Comparison of ENCODE assay signal across 8 cellular contexts in the genomic region with DNA sequence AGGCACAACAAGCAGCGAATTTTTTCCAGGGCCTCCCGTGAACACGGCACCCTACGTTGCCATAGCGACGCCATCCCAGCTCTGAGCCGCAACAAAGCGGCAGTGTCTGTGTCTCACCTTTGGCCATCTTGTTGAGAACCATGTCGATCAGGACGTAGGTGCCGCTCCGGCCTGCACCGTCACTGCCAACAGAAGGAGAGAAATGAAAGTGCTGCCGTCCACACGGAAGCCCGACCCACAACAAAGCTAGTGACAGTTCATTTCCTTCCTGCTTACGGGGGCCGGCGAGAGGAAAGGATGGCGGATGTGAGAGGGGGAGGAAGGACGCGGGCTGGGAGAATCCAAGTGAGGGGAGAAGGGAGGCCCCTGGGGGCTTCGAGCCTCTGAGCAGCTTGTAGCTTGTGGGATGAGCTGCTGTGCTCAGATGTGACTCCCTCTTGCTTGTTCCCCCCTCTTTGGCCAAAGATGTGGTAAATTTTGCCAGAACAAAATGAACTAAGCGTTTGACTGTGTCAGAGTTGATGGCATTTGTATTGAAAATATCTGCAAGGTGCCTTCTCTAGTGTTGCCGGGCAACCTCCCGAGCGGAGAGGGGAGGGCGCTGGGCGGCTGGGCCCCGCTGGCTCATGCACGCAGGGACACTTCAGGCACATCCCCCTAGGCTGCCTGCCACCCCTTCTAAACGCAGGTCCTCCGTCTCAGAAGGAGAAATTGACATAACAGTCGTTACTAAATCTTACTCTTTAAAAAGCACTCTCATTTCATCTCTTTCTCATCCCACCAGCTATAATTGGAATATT.
DNase-seq lines count a peak whose midpoint lies in the region; ATAC-seq, FAIRE-seq and TF ChIP-seq lines count a peak whose summit lies in the region.

No MANE protein-coding gene starts in this region.

- CTCF ChIA-PET in HepG2 (lab: Yijun Ruan, JAX; ENCODE audit: low intra/inter-chr PET ratio, low total read pairs): no interaction called here

- ATAC-seq in GM19043 (IDR thresholded peaks at IDR 0.05; ENCODE audit: low read depth, unreplicated experiment) (peak; percentile 89), HepG2 (peak; percentile 94), HG03025 (IDR thresholded peaks at IDR 0.05; ENCODE audit: low FRiP score, unreplicated experiment) (no peak)
- peak; percentile 65 to 75 for ATAC-seq in activated CD4-positive, CD25-positive, alpha-beta regulatory T cell treated with anti-CD3 and anti-CD28 coated beads, Interleukin-2, amount 50 U/mL, for 24 hours

- no peak overlapping the region for H2AFZ ChIP-seq in HepG2 (ENCODE audit: low read length)

- H3K27me3 ChIP-seq in HL-60 (ENCODE audit: insufficient read depth, poor library complexity, severe bottlenecking) (peaks cover 15% of the 10 kb centered on the region), HepG2 (ENCODE audit: control insufficient read depth in 1 of 2, insufficient read depth in 2 of 2, low read length in 2 of 2) (peaks cover 1 to 9% of the 10 kb centered on the region in 2 experiments; a peak in 2 of 5 replicates)

- no peaks in the 10 kb centered on the region for H4K20me1 ChIP-seq in HepG2 (ENCODE audit: insufficient read depth, low read length)

- TF ChIP-seq POLR2A in HepG2 (IDR thresholded peaks at IDR 0.05; ENCODE audit: insufficient read depth in 1 of 2, low read depth in 2 of 2, low read length in 2 of 2): no peak

- in situ Hi-C loops in HepG2 (cut with HindIII; ENCODE audit: extremely low pct_ligation_motif_present, low pct_unique_long_range_greater_than_20kb): no loop called here

- no peak for DNase-seq in HL-60 (ENCODE audit: low read depth in 1 of 2, low spot score in 1 of 2)
- DNase-seq in cerebellum (ENCODE audit: low spot score): peak; percentile 7
- peak; percentile 78 for DNase-seq in HepG2 (ENCODE audit: low spot score)
- peak; percentile 32 for DNase-seq in stimulated activated CD4-positive, alpha-beta T cell treated with anti-CD3 and anti-CD28 coated beads, Interleukin-2, amount 100 ng/mL, for 4 hours (ENCODE audit: low read depth)
- no peak for DNase-seq in H4 (ENCODE audit: low spot score)

- TF ChIP-seq EP300 in HepG2 (IDR thresholded peaks at IDR 0.05; ENCODE audit: low read depth in 2 of 2, low read length in 2 of 2) (no peak), HepG2 (CRISPR knock-in tag; IDR thresholded peaks at IDR 0.05; ENCODE audit: borderline replicate concordance) (no peak)

- peak overlapping the region; percentile 18 for H3K4me3 ChIP-seq in HL-60 (replicated peaks; ENCODE audit: insufficient read depth, low read length)
- H3K4me3 ChIP-seq in HepG2 (replicated peaks in 1 of 3; ENCODE audit: insufficient read depth in 1 of 3, low read depth in 2 of 3, low read length in 3 of 3): peak overlapping the region; percentile 1 to 48 (median 47); a peak in 4 of 6 replicates

- no TSS peak for BruUV-seq in HepG2 (replicated peaks; lab: Mats Ljungman, UMichigan)

- H3K4me1 ChIP-seq in HepG2 (ENCODE audit: insufficient read depth, low read length): peaks cover 44% of the 10 kb centered on the region

- no peaks in the 10 kb centered on the region for H3K36me3 ChIP-seq in HepG2 (replicated peaks in 1 of 2; ENCODE audit: control insufficient read depth in 1 of 2, insufficient read depth in 2 of 2, low read length in 2 of 2)

- H3K4me2 ChIP-seq in HepG2 (ENCODE audit: low read depth, low read length): peak overlapping the region; percentile 59

- peak; percentile 44 for FAIRE-seq in HepG2 (lab: Jason Lieb, UNC)

- 56% methylated on average over 21 of the region's 34 CpGs for WGBS in HepG2 (ENCODE audit: low lambda C conversion rate)

- TF ChIP-seq CTCF in HL-60 (IDR thresholded peaks at IDR 0.05; ENCODE audit: insufficient read depth, low read length): no peak
- TF ChIP-seq CTCF in HepG2 (CRISPR knock-in tag; IDR thresholded peaks at IDR 0.05): no peak

- no peak for TF ChIP-seq RAD21 in HepG2 (CRISPR knock-in tag; IDR thresholded peaks at IDR 0.05)

- no peaks in the 10 kb centered on the region for H3K9me3 ChIP-seq in HepG2 (ENCODE audit: low read length)

- POLR2A ChIA-PET in HepG2 (lab: Yijun Ruan, JAX): no interaction called here

- intact Hi-C loops in HepG2 (cut with micrococcal nuclease; ENCODE audit: unreplicated experiment): no loop called here

- no peaks in the 10 kb centered on the region for H3K79me2 ChIP-seq in HepG2 (ENCODE audit: insufficient read depth, low read length)

- H3K27ac ChIP-seq in HL-60 (replicated peaks) (no peak overlapping the region), HepG2 (ENCODE audit: extremely low read length, insufficient read depth, low read length) (no peak overlapping the region)

- peak overlapping the region; percentile 28; the same call in 1 of the 2 replicates for H3K9ac ChIP-seq in HepG2 (ENCODE audit: insufficient read depth, low read depth, low read length)

TF ChIP-seq in HepG2, 621 proteins besides CTCF, POLR2A, EP300 and RAD21 (continues in another document):
- no peak for TF ChIP-seq TP53 (CRISPR knock-in tag; conservative IDR thresholded peaks at IDR 0.05)
- TF ChIP-seq DPF2 (CRISPR knock-in tag; IDR thresholded peaks at IDR 0.05; ENCODE audit: borderline replicate concordance, low read depth): no peak
- TF ChIP-seq ZNF496 (CRISPR knock-in tag; IDR thresholded peaks at IDR 0.05; ENCODE audit: insufficient replicate concordance): no peak
- no peak for TF ChIP-seq PCBP2 (optimal IDR thresholded peaks at IDR 0.05; ENCODE audit: low read depth, low read length, poor library complexity, severe bottlenecking)
- TF ChIP-seq SPEN (CRISPR knock-in tag; IDR thresholded peaks at IDR 0.05; ENCODE audit: low read depth): peak; percentile 34; the same call in 1 of the 2 replicates
- no peak for TF ChIP-seq ZNF772 (CRISPR knock-in tag; IDR thresholded peaks at IDR 0.05)
- TF ChIP-seq ZBTB38 (CRISPR knock-in tag; IDR thresholded peaks at IDR 0.05): peak; percentile 83; the same call in 1 of the 2 replicates
- TF ChIP-seq ZBTB4 (CRISPR knock-in tag; IDR thresholded peaks at IDR 0.05; ENCODE audit: borderline replicate concordance): peak; percentile 46; the same call in 1 of the 2 replicates
- TF ChIP-seq, protein P1, sequence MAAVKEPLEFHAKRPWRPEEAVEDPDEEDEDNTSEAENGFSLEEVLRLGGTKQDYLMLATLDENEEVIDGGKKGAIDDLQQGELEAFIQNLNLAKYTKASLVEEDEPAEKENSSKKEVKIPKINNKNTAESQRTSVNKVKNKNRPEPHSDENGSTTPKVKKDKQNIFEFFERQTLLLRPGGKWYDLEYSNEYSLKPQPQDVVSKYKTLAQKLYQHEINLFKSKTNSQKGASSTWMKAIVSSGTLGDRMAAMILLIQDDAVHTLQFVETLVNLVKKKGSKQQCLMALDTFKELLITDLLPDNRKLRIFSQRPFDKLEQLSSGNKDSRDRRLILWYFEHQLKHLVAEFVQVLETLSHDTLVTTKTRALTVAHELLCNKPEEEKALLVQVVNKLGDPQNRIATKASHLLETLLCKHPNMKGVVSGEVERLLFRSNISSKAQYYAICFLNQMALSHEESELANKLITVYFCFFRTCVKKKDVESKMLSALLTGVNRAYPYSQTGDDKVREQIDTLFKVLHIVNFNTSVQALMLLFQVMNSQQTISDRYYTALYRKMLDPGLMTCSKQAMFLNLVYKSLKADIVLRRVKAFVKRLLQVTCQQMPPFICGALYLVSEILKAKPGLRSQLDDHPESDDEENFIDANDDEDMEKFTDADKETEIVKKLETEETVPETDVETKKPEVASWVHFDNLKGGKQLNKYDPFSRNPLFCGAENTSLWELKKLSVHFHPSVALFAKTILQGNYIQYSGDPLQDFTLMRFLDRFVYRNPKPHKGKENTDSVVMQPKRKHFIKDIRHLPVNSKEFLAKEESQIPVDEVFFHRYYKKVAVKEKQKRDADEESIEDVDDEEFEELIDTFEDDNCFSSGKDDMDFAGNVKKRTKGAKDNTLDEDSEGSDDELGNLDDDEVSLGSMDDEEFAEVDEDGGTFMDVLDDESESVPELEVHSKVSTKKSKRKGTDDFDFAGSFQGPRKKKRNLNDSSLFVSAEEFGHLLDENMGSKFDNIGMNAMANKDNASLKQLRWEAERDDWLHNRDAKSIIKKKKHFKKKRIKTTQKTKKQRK (IDR thresholded peaks at IDR 0.05; ENCODE audit: low read length): no peak
- TF ChIP-seq ZNF598 (CRISPR knock-in tag; IDR thresholded peaks at IDR 0.05; ENCODE audit: borderline replicate concordance): peak; percentile 81; the same call in 1 of the 2 replicates
- TF ChIP-seq, protein P2, sequence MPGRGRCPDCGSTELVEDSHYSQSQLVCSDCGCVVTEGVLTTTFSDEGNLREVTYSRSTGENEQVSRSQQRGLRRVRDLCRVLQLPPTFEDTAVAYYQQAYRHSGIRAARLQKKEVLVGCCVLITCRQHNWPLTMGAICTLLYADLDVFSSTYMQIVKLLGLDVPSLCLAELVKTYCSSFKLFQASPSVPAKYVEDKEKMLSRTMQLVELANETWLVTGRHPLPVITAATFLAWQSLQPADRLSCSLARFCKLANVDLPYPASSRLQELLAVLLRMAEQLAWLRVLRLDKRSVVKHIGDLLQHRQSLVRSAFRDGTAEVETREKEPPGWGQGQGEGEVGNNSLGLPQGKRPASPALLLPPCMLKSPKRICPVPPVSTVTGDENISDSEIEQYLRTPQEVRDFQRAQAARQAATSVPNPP (CRISPR knock-in tag; IDR thresholded peaks at IDR 0.05): no peak
- no peak for TF ChIP-seq SP2 (CRISPR knock-in tag; IDR thresholded peaks at IDR 0.05)

Comparison
In these comparisons a context has a peak if more than half of its experiments do, and no peak if none do; other contexts are left out.
1. DNase-seq: peak in cerebellum (single experiment), HepG2 (single experiment) and stimulated activated CD4-positive, alpha-beta T cell treated with anti-CD3 and anti-CD28 coated beads, Interleukin-2, amount 100 ng/mL, for 4 hours (single experiment); none in HL-60 (0 of 2) and H4 (single experiment).